1 cellular context compared by ENCODE assay signal in the genomic region with DNA sequence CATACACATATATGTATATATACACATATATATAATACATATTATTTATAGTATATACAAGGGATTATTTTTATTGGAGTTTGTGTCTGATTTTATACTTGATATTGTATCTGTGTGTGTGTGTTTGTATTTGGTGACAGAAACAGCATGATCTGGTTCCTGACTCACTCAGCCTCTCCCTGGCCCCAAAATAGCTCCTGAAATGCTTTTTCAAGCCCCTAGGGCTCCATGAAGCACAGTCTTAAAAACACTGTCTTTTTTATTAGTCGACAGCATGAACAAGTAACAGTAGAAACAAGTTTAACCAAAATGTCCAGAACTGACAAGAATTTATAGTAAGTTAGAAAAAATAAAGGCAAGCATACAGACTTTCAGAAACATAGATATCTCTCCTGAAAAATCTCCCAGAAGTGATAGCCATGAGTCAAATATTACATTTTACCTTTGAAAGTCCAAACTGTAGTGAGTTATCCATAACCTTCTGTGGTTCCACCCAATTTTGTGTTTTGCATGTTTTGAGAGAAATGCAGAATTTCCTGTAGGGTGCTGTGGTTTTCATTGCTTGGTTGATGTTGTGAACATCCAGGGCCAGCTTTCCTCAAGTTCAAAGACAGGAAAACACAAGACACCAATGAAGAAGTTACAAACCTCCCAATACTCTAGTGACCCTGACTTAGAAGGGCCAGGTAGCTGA.
TF ChIP-seq lines count a peak whose summit lies in the region.

No MANE protein-coding gene starts in this region.

TF ChIP-seq in WTC11, 78 proteins besides CTCF, POLR2A, EP300 and RAD21 (continued from another document):
- TF ChIP-seq AFF4 (CRISPR knock-in tag; IDR thresholded peaks at IDR 0.05; ENCODE audit: borderline replicate concordance): no peak
- TF ChIP-seq JUN (CRISPR knock-in tag; IDR thresholded peaks at IDR 0.05): no peak
- no peak for TF ChIP-seq PREB (CRISPR knock-in tag; IDR thresholded peaks at IDR 0.05; ENCODE audit: borderline replicate concordance)
- no peak for TF ChIP-seq ZNF416 (CRISPR knock-in tag; IDR thresholded peaks at IDR 0.05)
- no peak for TF ChIP-seq CBFB (CRISPR knock-in tag; IDR thresholded peaks at IDR 0.05; ENCODE audit: low read depth)
- no peak for TF ChIP-seq TEAD1 (CRISPR knock-in tag; IDR thresholded peaks at IDR 0.05)
- no peak for TF ChIP-seq USF2 (CRISPR knock-in tag; IDR thresholded peaks at IDR 0.05)
- no peak for TF ChIP-seq ZNF512 (CRISPR knock-in tag; IDR thresholded peaks at IDR 0.05; ENCODE audit: borderline replicate concordance)
- TF ChIP-seq KAT7 (CRISPR knock-in tag; IDR thresholded peaks at IDR 0.05; ENCODE audit: borderline replicate concordance): no peak
- TF ChIP-seq RORB (CRISPR knock-in tag; IDR thresholded peaks at IDR 0.05): no peak
- no peak for TF ChIP-seq ATF1 (CRISPR knock-in tag; IDR thresholded peaks at IDR 0.05)
- no peak for TF ChIP-seq SP1 (CRISPR knock-in tag; conservative IDR thresholded peaks at IDR 0.05)
- TF ChIP-seq CREB1 (CRISPR knock-in tag; IDR thresholded peaks at IDR 0.05): no peak
TF ChIP-seq in WTC11: peak in this region for 0.
